Comparison of ENCODE assay signal across 8 cellular contexts in genomic region chr5:68344447-68345111, GRCh38.
DNase-seq lines count a peak whose midpoint lies in the region; ATAC-seq, FAIRE-seq and TF ChIP-seq lines count a peak whose summit lies in the region.

No MANE protein-coding gene starts in this region.

- peaks cover 11% of the 10 kb centered on the region for H3K4me1 Mint-ChIP-seq in T-helper 17 cell
- H3K4me1 Mint-ChIP-seq in Caco-2 (ENCODE audit: low read depth, unreplicated experiment): no peaks in the 10 kb centered on the region

- TF ChIP-seq CTCF in foreskin keratinocyte (conservative IDR thresholded peaks at IDR 0.05): no peak
- no peak for TF ChIP-seq CTCF in Caco-2 (IDR thresholded peaks at IDR 0.05; ENCODE audit: insufficient read depth in 1 of 2, low read depth in 1 of 2, low read length in 1 of 2, severe bottlenecking in 1 of 2, unreplicated experiment in 1 of 2)
- TF ChIP-seq CTCF in left ventricle myocardium inferior (IDR thresholded peaks at IDR 0.05; ENCODE audit: borderline replicate concordance): no peak

- H3K9me3 ChIP-seq in T-helper 17 cell (ENCODE audit: control insufficient read depth, low read length, poor library complexity, severe bottlenecking) (no peaks in the 10 kb centered on the region), Caco-2 (no peaks in the 10 kb centered on the region), left ventricle myocardium inferior (replicated peaks) (no peaks in the 10 kb centered on the region)

- DNase-seq in DMS53 treated with DMSO at 0.1 percent for 48 hours (lab: John Stamatoyannopoulos, UW; ENCODE audit: unreplicated experiment): peak; percentile 31
- DNase-seq in H4 (ENCODE audit: low spot score): peak; percentile 64
- no peak for DNase-seq in T-helper 17 cell
- peak; percentile 79 to 90 for DNase-seq in foreskin keratinocyte
- peak; percentile 78 for DNase-seq in urothelium cell line (ENCODE audit: low spot score)
- DNase-seq in mesenteric fat pad (ENCODE audit: low spot score): no peak
- DNase-seq in Caco-2: no peak
- no peak for DNase-seq in left ventricle myocardium inferior

- H3K4me1 ChIP-seq in foreskin keratinocyte (peaks cover 25% of the 10 kb centered on the region), Caco-2 (no peaks in the 10 kb centered on the region), left ventricle myocardium inferior (peaks cover 27% of the 10 kb centered on the region)

- peak; percentile 67 for ATAC-seq in T-helper 17 cell
- ATAC-seq in foreskin keratinocyte: peak; percentile 81

- H3K36me3 ChIP-seq in Caco-2 (ENCODE audit: control insufficient read depth, insufficient read depth, low read length): no peaks in the 10 kb centered on the region
- H3K36me3 ChIP-seq in left ventricle myocardium inferior: no peaks in the 10 kb centered on the region

- H3K27ac ChIP-seq in foreskin keratinocyte: peak overlapping the region; percentile 90
- H3K27ac ChIP-seq in left ventricle myocardium inferior (replicated peaks): no peak overlapping the region

- CTCF ChIA-PET in Caco-2 (lab: Charles Lee): no interaction called here

- peaks cover under 1% of the 10 kb centered on the region for H3K27me3 Mint-ChIP-seq in T-helper 17 cell
- H3K27me3 Mint-ChIP-seq in Caco-2 (ENCODE audit: insufficient read depth, unreplicated experiment): no peaks in the 10 kb centered on the region

- intact Hi-C loops in Caco-2 (cut with micrococcal nuclease; ENCODE audit: unreplicated experiment) (no loop called here), left ventricle myocardium inferior (cut with micrococcal nuclease) (no loop called here)

- H3K4me3 Mint-ChIP-seq in T-helper 17 cell (peak overlapping the region; percentile 22), Caco-2 (ENCODE audit: unreplicated experiment) (no peak overlapping the region)

- H3K27me3 ChIP-seq in foreskin keratinocyte: no peaks in the 10 kb centered on the region
- H3K27me3 ChIP-seq in Caco-2 (replicated peaks; ENCODE audit: control insufficient read depth, insufficient read depth, low read length): no peaks in the 10 kb centered on the region
- H3K27me3 ChIP-seq in left ventricle myocardium inferior (ENCODE audit: low read depth): no peaks in the 10 kb centered on the region

- H3K9me3 Mint-ChIP-seq in Caco-2 (ENCODE audit: unreplicated experiment): peaks cover 13% of the 10 kb centered on the region

- H3K36me3 Mint-ChIP-seq in T-helper 17 cell (ENCODE audit: low read depth): no peaks in the 10 kb centered on the region
- H3K36me3 Mint-ChIP-seq in Caco-2 (ENCODE audit: insufficient read depth, unreplicated experiment): no peaks in the 10 kb centered on the region

- no peak overlapping the region for H3K4me3 ChIP-seq in Caco-2 (ENCODE audit: low read depth, low read length)
- no peak overlapping the region for H3K4me3 ChIP-seq in left ventricle myocardium inferior

- POLR2A ChIA-PET in Caco-2 (lab: Charles Lee): no interaction called here

- peak overlapping the region; percentile 54 for H3K27ac Mint-ChIP-seq in T-helper 17 cell
- no peak overlapping the region for H3K27ac Mint-ChIP-seq in Caco-2 (ENCODE audit: unreplicated experiment)

- FAIRE-seq in urothelium cell line (lab: Jason Lieb, UNC): peak; percentile 42

- no TSS peak for BruUV-seq in Caco-2 (replicated peaks; lab: Mats Ljungman, UMichigan)

Comparison
In these comparisons a context has a peak if more than half of its experiments do, and no peak if none do; other contexts are left out.
1. DNase-seq: peak in DMS53 treated with DMSO at 0.1 percent for 48 hours (single experiment), H4 (single experiment), foreskin keratinocyte (2 of 2) and urothelium cell line (single experiment); none in T-helper 17 cell (0 of 3), mesenteric fat pad (single experiment), Caco-2 (0 of 2) and left ventricle myocardium inferior (single experiment).